In the genomic region with DNA sequence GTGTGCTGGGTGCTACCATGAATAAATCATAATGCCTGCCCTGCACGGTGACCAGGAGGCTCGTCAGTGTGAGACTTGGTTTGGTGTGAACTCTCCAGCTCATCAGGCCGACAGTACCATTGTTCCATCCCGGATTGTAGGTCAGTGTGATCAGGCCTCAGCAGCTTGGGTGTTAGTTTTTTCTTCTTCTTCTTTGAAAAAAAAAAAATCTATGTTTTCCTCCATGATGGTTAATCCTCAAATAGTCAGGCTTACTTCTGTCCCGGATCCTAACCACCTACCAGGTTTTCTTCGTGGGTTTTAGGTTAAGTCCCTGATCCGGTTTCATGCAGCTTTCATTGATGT, we compare ENCODE assay signal across 19 cellular contexts. TPM values are rescaled to one million over a fixed set of nuclear protein-coding genes. Genes with fewer than 3 reads are reported as not detected.
DNase-seq lines count a peak whose midpoint lies in the region; ATAC-seq and TF ChIP-seq lines count a peak whose summit lies in the region.
"Had no signal": no experiment of that assay in that cellular context is flagged by ENCODE, and none has a peak within 500 bp of the region (broad histone marks: within the 10 kb centered on the region; RNA-seq: fewer than 3 reads in every experiment).

No MANE protein-coding gene starts in this region.

- DNase-seq in dorsolateral prefrontal cortex (no peak), HT-29 (ENCODE audit: low spot score) (no peak), activated T-cell treated with anti-CD3 and anti-CD28 coated beads for 4 hours (no peak)
- DNase-seq: AML-193; DND-41; GOT3; NCI-H1417 treated with DMSO at 0.1 percent for 48 hours; NCI-H526 treated with DMSO at 0.1 percent for 48 hours; psoas muscle; stimulated activated CD4-positive, alpha-beta T cell treated with anti-CD3 and anti-CD28 coated beads, Interleukin-2, amount 100 ng/mL, for 24 hours; SW 1271; upper lobe of right lung had no signal

- ATAC-seq in GM19438 (IDR thresholded peaks at IDR 0.05; ENCODE audit: low read depth, unreplicated experiment) (peak; percentile 3), HG02973 (IDR thresholded peaks at IDR 0.05; ENCODE audit: unreplicated experiment) (no peak)
- ATAC-seq: psoas muscle, Right ventricle myocardium inferior, upper lobe of right lung had no signal

- peaks cover 36% of the 10 kb centered on the region for H3K4me1 ChIP-seq in KMS-11 (ENCODE audit: low read depth, poor library complexity, severe bottlenecking)
- H3K4me1 ChIP-seq: psoas muscle, upper lobe of right lung had no signal

- no peaks in the 10 kb centered on the region for H3K79me2 ChIP-seq in KMS-11 (ENCODE audit: insufficient read depth, low read depth)

- peak overlapping the region; percentile 58 for H3K4me2 ChIP-seq in KMS-11

- peak overlapping the region; percentile 57; the same call in 1 of the 2 replicates for H2AFZ ChIP-seq in KMS-11 (ENCODE audit: low read depth)

- peak overlapping the region; percentile 33; the same call in 1 of the 2 replicates for H3K9ac ChIP-seq in KMS-11

- no peak overlapping the region for H3K4me3 ChIP-seq in KMS-11 (IDR thresholded peaks at IDR 0.05; ENCODE audit: insufficient read depth, low read depth, low read length)
- peak overlapping the region in 2 of 59 donors; percentile 7 to 12 for H3K4me3 ChIP-seq in dorsolateral prefrontal cortex
- H3K4me3 ChIP-seq: psoas muscle, skin epidermis, upper lobe of right lung had no signal

- no peaks in the 10 kb centered on the region for H4K20me1 ChIP-seq in KMS-11 (ENCODE audit: insufficient read depth)

- intact Hi-C loops in dorsolateral prefrontal cortex (cut with DNase I), result no loop called here

- H3K27ac ChIP-seq in KMS-11 (peak overlapping the region; percentile 75), dorsolateral prefrontal cortex (peak overlapping the region; percentile 10 to 100 (median 84)), temporal lobe (ENCODE audit: low read depth, low read length) (peak overlapping the region; percentile 94)
- H3K27ac ChIP-seq: psoas muscle, skin epidermis, upper lobe of right lung had no signal

- H3K27me3 ChIP-seq in KMS-11 (ENCODE audit: insufficient read depth, low read depth) (no peaks in the 10 kb centered on the region), dorsolateral prefrontal cortex (no peaks in the 10 kb centered on the region)

- TF ChIP-seq CTCF in KMS-11 (conservative IDR thresholded peaks at IDR 0.05; ENCODE audit: low read depth, low read length) (no peak), dorsolateral prefrontal cortex (IDR thresholded peaks at IDR 0.05 in 54 of 56, conservative IDR thresholded peaks at IDR 0.05 in 2 of 56; ENCODE audit: low read depth in 1 of 56, partially characterized antibody in 56 of 56) (no peak)

- no peaks in the 10 kb centered on the region for H3K36me3 ChIP-seq in KMS-11 (ENCODE audit: insufficient read depth)
- H3K36me3 ChIP-seq: upper lobe of right lung had no signal

RNA-seq across cellular contexts. Expression of a gene that starts 8.3 kb away (rescaled TPM):
- total RNA-seq in dorsolateral prefrontal cortex, result 100 to 1,000 TPM in 86 of 120 experiments, 10 to 100 TPM in 34; 44.5 to 389 (median 125) TPM
- total RNA-seq in temporal lobe, result 129 TPM
- not detected in 2 replicates for total RNA-seq in HT-29 (2014; rRNA removed; shearing (Covaris generic))
- total RNA-seq: natural killer cell treated with Interleukin-12 subunit alpha and Interleukin-12 subunit beta and Interleukin-15 and Interleukin-18, amount 100 ng/mL, for 72 hours; Right ventricle myocardium inferior; upper lobe of right lung had no signal

Comparison
In these comparisons a context has a peak if more than half of its experiments do, and no peak if none do; other contexts are left out.
1. RNA of a gene that starts 8.3 kb away (total RNA-seq): 129 TPM in temporal lobe (single experiment) and 44.5 to 389 TPM in dorsolateral prefrontal cortex; not detected in HT-29; every median in the first group is over 10 times any median in the second.
2. Peak in every context shown above with its lines, with median percentiles within 50 percentile points of each other: H3K27ac ChIP-seq.